8 cellular contexts compared by ENCODE assay signal in genomic region chr12:68932701-68933563, GRCh38. TPM values are rescaled to one million over a fixed set of nuclear protein-coding genes. Genes with fewer than 3 reads are reported as not detected.
DNase-seq lines count a peak whose midpoint lies in the region; ATAC-seq, FAIRE-seq and TF ChIP-seq lines count a peak whose summit lies in the region.

Gene CPM (minus strand): TSS chr12:68933171. CDS start chr12:68932837, 334 bp downstream.

- TF ChIP-seq POLR2A in A549 (IDR thresholded peaks at IDR 0.05; ENCODE audit: low read length), result peak; percentile 59

- no peaks in the 10 kb centered on the region for H3K36me3 ChIP-seq in NT2/D1 (ENCODE audit: insufficient read depth, insufficient read length, low read length)
- no peaks in the 10 kb centered on the region for H3K36me3 ChIP-seq in muscle layer of colon (ENCODE audit: insufficient read depth, low read length)

- H3K27ac ChIP-seq in A549 (peak within 1 kb of the TSS; percentile 55 to 77), muscle layer of colon (ENCODE audit: low read depth, low read length) (no peak within 1 kb of the TSS)

- H3K9me3 ChIP-seq in A549 (no peaks in the 10 kb centered on the region), NT2/D1 (ENCODE audit: insufficient read depth, low read length) (peaks cover 4% of the 10 kb centered on the region; the same call in 1 of the 2 replicates), muscle layer of colon (ENCODE audit: low read length) (no peaks in the 10 kb centered on the region)

- WGBS in A549 (ENCODE audit: missing lambda C conversion rate), result 2% methylated on average over 49 of the region's 81 CpGs

- peak within 1 kb of the TSS; percentile 87 for H3K4me2 ChIP-seq in A549

- peak; percentile 62 to 78 for DNase-seq in A549 (ENCODE audit: low read depth in 1 of 2, low spot score in 1 of 2)
- no peak for DNase-seq in NT2/D1 (ENCODE audit: low read depth, low spot score)
- peak; percentile 78 for DNase-seq in activated T-cell treated with anti-CD3 and anti-CD28 coated beads for 48 hours (ENCODE audit: low read depth)
- peak; percentile 77 for DNase-seq in stimulated activated CD8-positive, alpha-beta memory T cell treated with anti-CD3 and anti-CD28 coated beads, Interleukin-4, amount 100 ng/mL, for 48 hours

- H3K27me3 ChIP-seq in NT2/D1 (ENCODE audit: insufficient read depth, insufficient read length) (peaks cover 39% of the 10 kb centered on the region), muscle layer of colon (ENCODE audit: control insufficient read depth in 1 of 2, insufficient read depth in 2 of 2, low read length in 2 of 2) (peaks cover 5 to 18% of the 10 kb centered on the region in 2 donors)

- TF ChIP-seq EP300 in A549 (IDR thresholded peaks at IDR 0.05), result no peak

- no peak for FAIRE-seq in A549 (lab: Jason Lieb, UNC)

- CTCF ChIA-PET in A549 (lab: Yijun Ruan, JAX), result interaction anchor here (1.0 to 1.4 kb wide), 2 partner anchors 15 to 321 kb away, joined by 3 read pairs; no protein-coding TSS in a partner anchor

- ATAC-seq in A549 (peak; percentile 98 to 99), GM18867 (IDR thresholded peaks at IDR 0.05; ENCODE audit: unreplicated experiment) (peak; percentile 94), HG03066 (IDR thresholded peaks at IDR 0.05; ENCODE audit: low read depth, unreplicated experiment) (peak; percentile 92), esophagus mucosa (peak; percentile 99)

- POLR2A ChIA-PET in A549 (lab: Yijun Ruan, JAX), result interaction anchor here (0.6 to 1.3 kb wide), 5 partner anchors 10 to 119 kb away, joined by 3 to 4 read pairs (median 3); no protein-coding TSS in a partner anchor

- H3K4me1 ChIP-seq in A549, result peaks cover 5% of the 10 kb centered on the region; the same call in 2 of the 3 replicates
- no peaks in the 10 kb centered on the region for H3K4me1 ChIP-seq in NT2/D1 (ENCODE audit: insufficient read depth, insufficient read length)
- peaks cover 13% of the 10 kb centered on the region for H3K4me1 ChIP-seq in muscle layer of colon (ENCODE audit: insufficient read depth, low read length)

- no peak for TF ChIP-seq CTCF in A549 (IDR thresholded peaks at IDR 0.05)

- peak within 1 kb of the TSS; percentile 76 for H3K9ac ChIP-seq in NT2/D1 (ENCODE audit: insufficient read length, low read depth)
- no peak within 1 kb of the TSS for H3K9ac ChIP-seq in muscle layer of colon (ENCODE audit: low read length)

- H3K4me3 ChIP-seq in A549 (peak within 1 kb of the TSS; percentile 59), NT2/D1 (ENCODE audit: insufficient read length, low read depth) (peak within 1 kb of the TSS; percentile 59), muscle layer of colon (ENCODE audit: low read depth in 1 of 2, low read length in 2 of 2) (peak within 1 kb of the TSS; percentile 36 to 51)

- TF ChIP-seq RAD21 in A549 (conservative IDR thresholded peaks at IDR 0.05 in 1 of 2, IDR thresholded peaks at IDR 0.05 in 1 of 2), result no peak

TF ChIP-seq in A549, 52 proteins besides CTCF, POLR2A, EP300 and RAD21:
- TF ChIP-seq SREBF2 (IDR thresholded peaks at IDR 0.05) (no peak), MAFK (IDR thresholded peaks at IDR 0.05; ENCODE audit: partially characterized antibody) (no peak), MAX (IDR thresholded peaks at IDR 0.05) (peak; percentile 97), RCOR1 (IDR thresholded peaks at IDR 0.05; ENCODE audit: low read depth, low read length) (no peak), E2F6 (IDR thresholded peaks at IDR 0.05; ENCODE audit: borderline replicate concordance, low read depth) (peak; percentile 98), RARB (CRISPR knock-in tag; IDR thresholded peaks at IDR 0.05) (no peak), BCL3 (IDR thresholded peaks at IDR 0.05) (peak; percentile 47; the same call in 1 of the 3 replicates), BHLHE40 (IDR thresholded peaks at IDR 0.05; ENCODE audit: low read depth, low read length) (no peak), JUN (IDR thresholded peaks at IDR 0.05) (peak in 1 of 2 experiments; percentile 44; a peak in 1 of 5 replicates), HDAC2 (IDR thresholded peaks at IDR 0.05) (no peak), SMC3 (IDR thresholded peaks at IDR 0.05) (peak; percentile 0; the same call in 1 of the 3 replicates), HOXB5 (CRISPR knock-in tag; IDR thresholded peaks at IDR 0.05) (0 out of 2 replicates have a peak, but pooled peaks have one; percentile 70), ESRRA (IDR thresholded peaks at IDR 0.05; ENCODE audit: borderline replicate concordance, low read length) (no peak)

RNA-seq across cellular contexts. Expression of gene CPM, which starts in this region (rescaled TPM):
- polyA plus RNA-seq in A549 (2011; rRNA removed) (6.8 and 6.9 TPM in 2 replicates), A549 (2017; fragmentation: RNase III; extraction: RNeasy Plus Mini Kit Qiagen cat#74134 plus additional on column Dnase treatment) (3.7 to 6.2 TPM (median 4.8 TPM) in 3 replicates)
- 1.6 and 1.7 TPM in 2 replicates for polyA plus RNA-seq in A549 (2012; cell fraction: cytosol; rRNA removed)
- polyA plus RNA-seq in A549 (2012; cell fraction: nucleus; rRNA removed), result 0.73 TPM in 2 replicates
- 4.6 and 9.0 TPM in 2 replicates for polyA minus RNA-seq in A549 (2011; rRNA and poly(A)+ RNA removed)
- total RNA-seq in esophagus mucosa, result 8.2 TPM
